ENCODE assay signal across 8 cellular contexts in the genomic region with DNA sequence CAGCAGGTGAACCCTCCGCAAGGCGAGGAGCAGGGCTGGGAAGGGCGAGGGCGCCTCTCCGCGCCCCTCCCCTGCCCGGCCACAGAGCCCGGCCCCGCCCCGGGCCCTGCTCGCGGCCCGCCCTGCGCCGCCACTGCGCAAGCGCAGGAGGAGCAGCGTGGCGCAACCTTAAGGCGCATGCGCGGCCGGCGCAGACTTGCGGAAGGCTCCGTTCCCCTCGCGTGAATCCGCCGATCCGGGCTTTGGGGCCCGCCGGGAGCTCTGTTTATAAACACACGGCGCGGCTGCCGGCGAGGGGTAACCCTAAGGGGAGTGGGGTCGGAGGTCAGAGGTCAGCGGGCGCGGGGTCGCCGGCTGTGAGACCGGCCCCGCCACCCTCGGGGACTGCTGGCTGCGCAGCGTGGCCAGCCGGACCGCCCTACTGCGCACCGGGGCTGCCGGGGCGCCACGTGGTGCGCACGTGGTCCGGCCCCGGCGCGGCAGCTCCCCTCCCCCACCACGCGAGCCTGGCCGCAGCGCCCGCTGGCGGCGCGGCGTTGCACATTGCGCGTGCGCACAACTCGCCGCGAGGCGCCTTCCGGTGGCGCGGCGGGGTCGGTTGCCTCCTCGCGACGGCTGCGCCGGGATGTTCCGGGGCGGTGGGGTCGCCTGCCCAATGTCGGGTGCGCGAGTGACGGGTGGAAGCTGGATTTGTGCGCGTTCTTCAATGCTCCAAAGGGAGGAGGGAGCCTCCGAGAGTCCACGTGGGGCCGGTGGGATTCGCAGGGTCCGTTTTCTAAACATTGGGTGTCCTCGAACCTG. TPM values are rescaled to one million over a fixed set of nuclear protein-coding genes. Genes with fewer than 3 reads are reported as not detected.
DNase-seq lines count a peak whose midpoint lies in the region; ATAC-seq and TF ChIP-seq lines count a peak whose summit lies in the region.

No MANE protein-coding gene starts in this region.

- H3K4me1 Mint-ChIP-seq in WTC11, result peaks cover 2% of the 10 kb centered on the region; the same call in 1 of the 2 replicates

- H3K27ac ChIP-seq in caudate nucleus (ENCODE audit: low read depth, low read length), result peak overlapping the region; percentile 97

- POLR2A ChIA-PET in WTC11 (lab: Charles Lee), result interaction anchor here (1.0 to 1.2 kb wide), 3 partner anchors 9 to 66 kb away, joined by 4 to 9 read pairs (median 5); a partner anchor contains a TSS

- H3K36me3 Mint-ChIP-seq in WTC11, result peaks cover 3% of the 10 kb centered on the region; the same call in 1 of the 2 replicates

- peaks cover 11% of the 10 kb centered on the region for H3K9me3 Mint-ChIP-seq in WTC11

- H3K36me3 ChIP-seq in kidney epithelial cell (ENCODE audit: control insufficient read depth, insufficient read depth, low read length), result no peaks in the 10 kb centered on the region

- peaks cover 39% of the 10 kb centered on the region for H3K27me3 Mint-ChIP-seq in WTC11 (ENCODE audit: low read depth)

- H3K27ac Mint-ChIP-seq in WTC11, result no peak overlapping the region

- TF ChIP-seq CTCF in WTC11 (IDR thresholded peaks at IDR 0.05) (no peak), kidney epithelial cell (IDR thresholded peaks at IDR 0.05; ENCODE audit: insufficient read depth, low read length, poor library complexity, severe bottlenecking) (no peak)

- CTCF ChIA-PET in WTC11 (lab: Charles Lee), result interaction anchor here (0.5 to 2.1 kb wide), 8 partner anchors 10 to 817 kb away, joined by 3 to 11 read pairs (median 4); a partner anchor contains a TSS

- no peaks in the 10 kb centered on the region for H3K27me3 ChIP-seq in kidney epithelial cell (ENCODE audit: control insufficient read depth, insufficient read depth, low read length)

- H3K4me3 ChIP-seq in kidney epithelial cell (ENCODE audit: low read depth, low read length), result peak overlapping the region; percentile 66

- DNase-seq in AG08395 (ENCODE audit: low spot score) (peak; percentile 98), NCI-H2171 (lab: John Stamatoyannopoulos, UW) (peak; percentile 94), WTC11 (ENCODE audit: low spot score) (peak; percentile 90), caudate nucleus (lab: John Stamatoyannopoulos, UW) (peak in 59 of 61 donors; percentile 47 to 98 (median 87)), kidney epithelial cell (ENCODE audit: low read depth) (peak; percentile 56)
- peak; percentile 89 to 92 for DNase-seq in stimulated activated CD4-positive, alpha-beta T cell treated with anti-CD3 and anti-CD28 coated beads, Interleukin-15, amount 100 ng/mL, for 48 hours (ENCODE audit: low read depth in 2 of 2)

- H3K4me3 Mint-ChIP-seq in WTC11, result peak overlapping the region; percentile 73

- peak; percentile 82 for ATAC-seq in GM18867 (IDR thresholded peaks at IDR 0.05; ENCODE audit: unreplicated experiment)
- ATAC-seq in HG03097 (IDR thresholded peaks at IDR 0.05; ENCODE audit: low FRiP score, unreplicated experiment), result peak; percentile 77
- peak; percentile 95 for ATAC-seq in WTC11

TF ChIP-seq in WTC11, 78 proteins besides CTCF, POLR2A, EP300 and RAD21 (continues in another document):
- TF ChIP-seq CBFB (CRISPR knock-in tag; IDR thresholded peaks at IDR 0.05; ENCODE audit: low read depth) (peak; percentile 95), SOX15 (CRISPR knock-in tag; IDR thresholded peaks at IDR 0.05) (no peak), JUN (CRISPR knock-in tag; IDR thresholded peaks at IDR 0.05) (peak; percentile 98), RELA (CRISPR knock-in tag; IDR thresholded peaks at IDR 0.05; ENCODE audit: borderline replicate concordance) (peak; percentile 85; the same call in 1 of the 2 replicates), FOXK1 (CRISPR knock-in tag; IDR thresholded peaks at IDR 0.05) (peak; percentile 98), FOXP1 (CRISPR knock-in tag; IDR thresholded peaks at IDR 0.05; ENCODE audit: borderline replicate concordance) (peak; percentile 100), GABPB1 (CRISPR knock-in tag; IDR thresholded peaks at IDR 0.05) (peak; percentile 64; the same call in 1 of the 2 replicates), NFYB (CRISPR knock-in tag; conservative IDR thresholded peaks at IDR 0.05; ENCODE audit: low read depth) (peak; percentile 69), ATF1 (CRISPR knock-in tag; IDR thresholded peaks at IDR 0.05) (peak; percentile 52; the same call in 1 of the 2 replicates), ZNF121 (CRISPR knock-in tag; IDR thresholded peaks at IDR 0.05) (no peak; the same call in 1 of the 2 replicates), ZNF671 (CRISPR knock-in tag; IDR thresholded peaks at IDR 0.05) (no peak), TCF7 (CRISPR knock-in tag; IDR thresholded peaks at IDR 0.05; ENCODE audit: low read depth) (peak; percentile 97), EMX1 (CRISPR knock-in tag; IDR thresholded peaks at IDR 0.05) (0 out of 2 replicates have a peak, but pooled peaks have one; percentile 48), OVOL2 (CRISPR knock-in tag; IDR thresholded peaks at IDR 0.05; ENCODE audit: borderline replicate concordance) (no peak), TP53 (CRISPR knock-in tag; IDR thresholded peaks at IDR 0.05) (peak; percentile 99)
- TF ChIP-seq, protein P1, sequence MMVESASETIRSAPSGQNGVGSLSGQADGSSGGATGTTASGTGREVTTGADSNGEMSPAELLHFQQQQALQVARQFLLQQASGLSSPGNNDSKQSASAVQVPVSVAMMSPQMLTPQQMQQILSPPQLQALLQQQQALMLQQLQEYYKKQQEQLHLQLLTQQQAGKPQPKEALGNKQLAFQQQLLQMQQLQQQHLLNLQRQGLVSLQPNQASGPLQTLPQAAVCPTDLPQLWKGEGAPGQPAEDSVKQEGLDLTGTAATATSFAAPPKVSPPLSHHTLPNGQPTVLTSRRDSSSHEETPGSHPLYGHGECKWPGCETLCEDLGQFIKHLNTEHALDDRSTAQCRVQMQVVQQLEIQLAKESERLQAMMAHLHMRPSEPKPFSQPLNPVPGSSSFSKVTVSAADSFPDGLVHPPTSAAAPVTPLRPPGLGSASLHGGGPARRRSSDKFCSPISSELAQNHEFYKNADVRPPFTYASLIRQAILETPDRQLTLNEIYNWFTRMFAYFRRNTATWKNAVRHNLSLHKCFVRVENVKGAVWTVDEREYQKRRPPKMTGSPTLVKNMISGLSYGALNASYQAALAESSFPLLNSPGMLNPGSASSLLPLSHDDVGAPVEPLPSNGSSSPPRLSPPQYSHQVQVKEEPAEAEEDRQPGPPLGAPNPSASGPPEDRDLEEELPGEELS (CRISPR knock-in tag; IDR thresholded peaks at IDR 0.05), result peak; percentile 99
- TF ChIP-seq, protein P2, sequence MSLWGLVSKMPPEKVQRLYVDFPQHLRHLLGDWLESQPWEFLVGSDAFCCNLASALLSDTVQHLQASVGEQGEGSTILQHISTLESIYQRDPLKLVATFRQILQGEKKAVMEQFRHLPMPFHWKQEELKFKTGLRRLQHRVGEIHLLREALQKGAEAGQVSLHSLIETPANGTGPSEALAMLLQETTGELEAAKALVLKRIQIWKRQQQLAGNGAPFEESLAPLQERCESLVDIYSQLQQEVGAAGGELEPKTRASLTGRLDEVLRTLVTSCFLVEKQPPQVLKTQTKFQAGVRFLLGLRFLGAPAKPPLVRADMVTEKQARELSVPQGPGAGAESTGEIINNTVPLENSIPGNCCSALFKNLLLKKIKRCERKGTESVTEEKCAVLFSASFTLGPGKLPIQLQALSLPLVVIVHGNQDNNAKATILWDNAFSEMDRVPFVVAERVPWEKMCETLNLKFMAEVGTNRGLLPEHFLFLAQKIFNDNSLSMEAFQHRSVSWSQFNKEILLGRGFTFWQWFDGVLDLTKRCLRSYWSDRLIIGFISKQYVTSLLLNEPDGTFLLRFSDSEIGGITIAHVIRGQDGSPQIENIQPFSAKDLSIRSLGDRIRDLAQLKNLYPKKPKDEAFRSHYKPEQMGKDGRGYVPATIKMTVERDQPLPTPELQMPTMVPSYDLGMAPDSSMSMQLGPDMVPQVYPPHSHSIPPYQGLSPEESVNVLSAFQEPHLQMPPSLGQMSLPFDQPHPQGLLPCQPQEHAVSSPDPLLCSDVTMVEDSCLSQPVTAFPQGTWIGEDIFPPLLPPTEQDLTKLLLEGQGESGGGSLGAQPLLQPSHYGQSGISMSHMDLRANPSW (CRISPR knock-in tag; conservative IDR thresholded peaks at IDR 0.05; ENCODE audit: low read depth), result peak; percentile 96; the same call in 1 of the 2 replicates
- TF ChIP-seq, protein P3, sequence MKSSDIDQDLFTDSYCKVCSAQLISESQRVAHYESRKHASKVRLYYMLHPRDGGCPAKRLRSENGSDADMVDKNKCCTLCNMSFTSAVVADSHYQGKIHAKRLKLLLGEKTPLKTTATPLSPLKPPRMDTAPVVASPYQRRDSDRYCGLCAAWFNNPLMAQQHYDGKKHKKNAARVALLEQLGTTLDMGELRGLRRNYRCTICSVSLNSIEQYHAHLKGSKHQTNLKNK (CRISPR knock-in tag; IDR thresholded peaks at IDR 0.05), result no peak
- TF ChIP-seq, protein P4, sequence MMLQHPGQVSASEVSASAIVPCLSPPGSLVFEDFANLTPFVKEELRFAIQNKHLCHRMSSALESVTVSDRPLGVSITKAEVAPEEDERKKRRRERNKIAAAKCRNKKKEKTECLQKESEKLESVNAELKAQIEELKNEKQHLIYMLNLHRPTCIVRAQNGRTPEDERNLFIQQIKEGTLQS (CRISPR knock-in tag; conservative IDR thresholded peaks at IDR 0.05), result no peak
- TF ChIP-seq, protein P5, sequence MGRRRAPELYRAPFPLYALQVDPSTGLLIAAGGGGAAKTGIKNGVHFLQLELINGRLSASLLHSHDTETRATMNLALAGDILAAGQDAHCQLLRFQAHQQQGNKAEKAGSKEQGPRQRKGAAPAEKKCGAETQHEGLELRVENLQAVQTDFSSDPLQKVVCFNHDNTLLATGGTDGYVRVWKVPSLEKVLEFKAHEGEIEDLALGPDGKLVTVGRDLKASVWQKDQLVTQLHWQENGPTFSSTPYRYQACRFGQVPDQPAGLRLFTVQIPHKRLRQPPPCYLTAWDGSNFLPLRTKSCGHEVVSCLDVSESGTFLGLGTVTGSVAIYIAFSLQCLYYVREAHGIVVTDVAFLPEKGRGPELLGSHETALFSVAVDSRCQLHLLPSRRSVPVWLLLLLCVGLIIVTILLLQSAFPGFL (CRISPR knock-in tag; IDR thresholded peaks at IDR 0.05; ENCODE audit: borderline replicate concordance), result no peak
- TF ChIP-seq, protein P6, sequence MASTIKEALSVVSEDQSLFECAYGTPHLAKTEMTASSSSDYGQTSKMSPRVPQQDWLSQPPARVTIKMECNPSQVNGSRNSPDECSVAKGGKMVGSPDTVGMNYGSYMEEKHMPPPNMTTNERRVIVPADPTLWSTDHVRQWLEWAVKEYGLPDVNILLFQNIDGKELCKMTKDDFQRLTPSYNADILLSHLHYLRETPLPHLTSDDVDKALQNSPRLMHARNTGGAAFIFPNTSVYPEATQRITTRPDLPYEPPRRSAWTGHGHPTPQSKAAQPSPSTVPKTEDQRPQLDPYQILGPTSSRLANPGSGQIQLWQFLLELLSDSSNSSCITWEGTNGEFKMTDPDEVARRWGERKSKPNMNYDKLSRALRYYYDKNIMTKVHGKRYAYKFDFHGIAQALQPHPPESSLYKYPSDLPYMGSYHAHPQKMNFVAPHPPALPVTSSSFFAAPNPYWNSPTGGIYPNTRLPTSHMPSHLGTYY (CRISPR knock-in tag; IDR thresholded peaks at IDR 0.05), result peak; percentile 55; the same call in 1 of the 2 replicates

RNA-seq across cellular contexts. Expression of a gene that starts 40.2 kb away (rescaled TPM):
- total RNA-seq in WTC11 (2021) (17.1 to 21.9 TPM (median 17.2 TPM) in 3 replicates), kidney epithelial cell (48.2 and 61.3 TPM in 2 replicates)

Comparison
In these comparisons a context has a peak if more than half of its experiments do, and no peak if none do; other contexts are left out.
1. Peak in every context shown above with its lines: DNase-seq, ATAC-seq, H3K4me3 ChIP-seq and H3K27ac ChIP-seq.